11 cellular contexts compared by ENCODE assay signal in genomic region chr11:64729851-64730382, GRCh38. TPM values are rescaled to one million over a fixed set of nuclear protein-coding genes. Genes with fewer than 3 reads are reported as not detected.
DNase-seq lines count a peak whose midpoint lies in the region; ATAC-seq and TF ChIP-seq lines count a peak whose summit lies in the region.
"Had no signal": no experiment of that assay in that cellular context is flagged by ENCODE, and none has a peak within 500 bp of the region (broad histone marks: within the 10 kb centered on the region; RNA-seq: fewer than 3 reads in every experiment).

No MANE protein-coding gene starts in this region.

- ATAC-seq in heart right ventricle (peak in 7 of 8 donors; percentile 23 to 77 (median 49)), RWPE2 (ENCODE audit: low read depth) (peak; percentile 60; the same call in 2 of the 3 replicates)

- no peak overlapping the region for H3K27ac ChIP-seq in heart right ventricle
- H3K27ac ChIP-seq in RWPE2 (ENCODE audit: poor library complexity, severe bottlenecking) = no peak overlapping the region
- H3K27ac ChIP-seq in hepatocyte = no peak overlapping the region
- H3K27ac ChIP-seq in thyroid gland = no peak overlapping the region
- H3K27ac ChIP-seq in WERI-Rb-1 = no peak overlapping the region

- no peaks in the 10 kb centered on the region for H3K9me2 ChIP-seq in hepatocyte (replicated peaks; ENCODE audit: insufficient read depth)

- WGBS in heart right ventricle, 2 donors = 39 to 42% methylated on average over 21 of the region's 21 CpGs
- 28% methylated on average over 15 of the region's 21 CpGs for WGBS in hepatocyte (ENCODE audit: low lambda C conversion rate, missing lambda C conversion rate)
- WGBS in thyroid gland, 2 donors = 30 to 34% methylated on average over 15 to 16 of the region's 21 CpGs

- H3K9me3 ChIP-seq in heart right ventricle (no peaks in the 10 kb centered on the region), RWPE2 (ENCODE audit: severe bottlenecking) (no peaks in the 10 kb centered on the region), hepatocyte (ENCODE audit: low read depth) (no peaks in the 10 kb centered on the region), thyroid gland (no peaks in the 10 kb centered on the region), WERI-Rb-1 (ENCODE audit: severe bottlenecking) (no peaks in the 10 kb centered on the region)

- no peak overlapping the region for H2AFZ ChIP-seq in hepatocyte

- no peaks in the 10 kb centered on the region for H4K20me1 ChIP-seq in hepatocyte (ENCODE audit: insufficient read depth, poor library complexity, severe bottlenecking)

- TF ChIP-seq CTCF in heart right ventricle (IDR thresholded peaks at IDR 0.05) (no peak), RWPE2 (IDR thresholded peaks at IDR 0.05; ENCODE audit: poor library complexity, severe bottlenecking) (no peak), hepatocyte (IDR thresholded peaks at IDR 0.05; ENCODE audit: poor library complexity) (no peak), thyroid gland (IDR thresholded peaks at IDR 0.05) (no peak), WERI-Rb-1 (IDR thresholded peaks at IDR 0.05; ENCODE audit: low read depth, low read length) (no peak)

- H3K27me3 ChIP-seq in heart right ventricle (no peaks in the 10 kb centered on the region), RWPE2 (ENCODE audit: insufficient read depth, poor library complexity, severe bottlenecking) (no peaks in the 10 kb centered on the region), hepatocyte (peaks cover 9% of the 10 kb centered on the region), thyroid gland (no peaks in the 10 kb centered on the region), WERI-Rb-1 (ENCODE audit: insufficient read depth, low read depth, severe bottlenecking) (no peaks in the 10 kb centered on the region)

- no peak overlapping the region for H3K4me3 ChIP-seq in heart right ventricle
- no peak overlapping the region for H3K4me3 ChIP-seq in RWPE2 (ENCODE audit: severe bottlenecking)
- no peak overlapping the region for H3K4me3 ChIP-seq in hepatocyte
- H3K4me3 ChIP-seq in thyroid gland (replicated peaks in 1 of 3) = no peak overlapping the region
- H3K4me3 ChIP-seq in WERI-Rb-1 (ENCODE audit: low read depth, low read length) = no peak overlapping the region

- intact Hi-C loops in heart right ventricle (cut with DNase I) (loop anchor here in 1 of 10 donors (5.0 kb wide), 1 partner anchor 43 kb away; no protein-coding TSS in a partner anchor), cardiac septum (cut with DNase I) (no loop called here), thyroid gland (cut with DNase I) (no loop called here)

- DNase-seq in heart right ventricle (peak in 1 of 2 donors; percentile 45), cardiac septum (ENCODE audit: low spot score) (no peak), RWPE2 (ENCODE audit: low spot score) (peak; percentile 36), hepatocyte (ENCODE audit: low spot score) (peak; percentile 53), thyroid gland (peak; percentile 23 to 41), WERI-Rb-1 (no peak), germinal center (ENCODE audit: low spot score) (no peak), NOMO-1 treated with dmso at 0.1 percent for 144 hours (lab: John Stamatoyannopoulos, UW; ENCODE audit: unreplicated experiment) (no peak)
- DNase-seq: activated naive CD4-positive, alpha-beta T cell treated with anti-CD3 and anti-CD28 coated beads, Interleukin-2, amount 10 ng/mL, durations not matched to agents 7 days and 5 days; NCI-H2171 had no signal

- H3K4me2 ChIP-seq in hepatocyte = no peak overlapping the region

- no peak for TF ChIP-seq POLR2A in thyroid gland (IDR thresholded peaks at IDR 0.05)

- H3K79me2 ChIP-seq in hepatocyte = no peaks in the 10 kb centered on the region

- H3K36me3 ChIP-seq in heart right ventricle = peaks cover 0 to 63% (median 0%) of the 10 kb centered on the region in 9 donors
- H3K36me3 ChIP-seq in RWPE2 (ENCODE audit: low read depth) = no peaks in the 10 kb centered on the region
- H3K36me3 ChIP-seq in hepatocyte (replicated peaks; ENCODE audit: insufficient read depth, low read depth) = no peaks in the 10 kb centered on the region
- no peaks in the 10 kb centered on the region for H3K36me3 ChIP-seq in thyroid gland
- H3K36me3 ChIP-seq in WERI-Rb-1 = no peaks in the 10 kb centered on the region

- peaks cover 0 to 4% (median 0%) of the 10 kb centered on the region in 9 donors for H3K4me1 ChIP-seq in heart right ventricle
- H3K4me1 ChIP-seq in RWPE2 (ENCODE audit: insufficient read depth, poor library complexity, severe bottlenecking) = no peaks in the 10 kb centered on the region
- no peaks in the 10 kb centered on the region for H3K4me1 ChIP-seq in hepatocyte (ENCODE audit: insufficient read depth)
- no peaks in the 10 kb centered on the region for H3K4me1 ChIP-seq in thyroid gland

RNA-seq across cellular contexts. Expression of gene NRXN2, which starts 6.9 kb away (rescaled TPM):
- total RNA-seq in heart right ventricle = 1 to 10 TPM in 6 of 10 donors, under 1 TPM in 4; 0.81 to 5.5 (median 1.4) TPM
- 1 to 10 TPM in 1 of 2 donors, under 1 TPM in 1; 0.45 to 1.8 TPM for polyA plus RNA-seq in heart right ventricle
- 3.5 TPM for total RNA-seq in cardiac septum
- 0.28 and 0.83 TPM in 2 replicates for total RNA-seq in hepatocyte
- polyA plus RNA-seq in hepatocyte = 1.7 and 2.8 TPM in 2 replicates
- total RNA-seq in thyroid gland = 10 to 100 TPM in 1 of 4 donors, 1 to 10 TPM in 3; 2.0 to 12.3 (median 4.8) TPM

RNA-seq across cellular contexts. Expression of gene RASGRP2, which starts 14.0 kb away (rescaled TPM):
- total RNA-seq in heart right ventricle (10 to 100 TPM; 18.9 to 49.8 (median 25.4) TPM), cardiac septum (30.8 TPM), hepatocyte (0.24 and 3.2 TPM in 2 replicates), thyroid gland (1 to 10 TPM; 2.8 to 8.9 (median 6.6) TPM)
- polyA plus RNA-seq in heart right ventricle (100 to 1,000 TPM in 1 of 2 donors, 10 to 100 TPM in 1; 31.3 to 128 TPM), hepatocyte (0.10 and 3.6 TPM in 2 replicates)
- total RNA-seq: HT1080 had no signal

RNA-seq across cellular contexts. Expression of gene PYGM, which starts 29.9 kb away (rescaled TPM):
- total RNA-seq in heart right ventricle (100 to 1,000 TPM in 8 of 10 donors, 10 to 100 TPM in 2; 76.8 to 249 (median 132) TPM), cardiac septum (42.5 TPM), hepatocyte (1.9 and 2.0 TPM in 2 replicates), thyroid gland (10 to 100 TPM in 1 of 4 donors, 1 to 10 TPM in 3; 4.3 to 14.8 (median 6.7) TPM)
- polyA plus RNA-seq in heart right ventricle (10 to 100 TPM; 11.3 to 90.1 TPM), hepatocyte (4.0 and 5.7 TPM in 2 replicates)

RNA-seq across cellular contexts. Expression of gene SF1, which starts 48.4 kb away (rescaled TPM):
- total RNA-seq in heart right ventricle (100 to 1,000 TPM; 149 to 201 (median 165) TPM), cardiac septum (175 TPM), hepatocyte (126 and 163 TPM in 2 replicates), thyroid gland (100 to 1,000 TPM; 171 to 419 (median 297) TPM)
- polyA plus RNA-seq in heart right ventricle (10 to 100 TPM; 45.6 to 91.1 TPM), hepatocyte (138 and 157 TPM in 2 replicates)

Comparison
In these comparisons a context has a peak if more than half of its experiments do, and no peak if none do; other contexts are left out.
1. DNase-seq: peak in RWPE2 (single experiment), hepatocyte (single experiment) and thyroid gland (2 of 2); none in cardiac septum (single experiment), WERI-Rb-1 (single experiment), germinal center (single experiment) and NOMO-1 treated with dmso at 0.1 percent for 144 hours (single experiment).